Comparison of ENCODE assay signal across 8 cellular contexts in genomic region chr5:174571662-174572397, GRCh38.
DNase-seq lines count a peak whose midpoint lies in the region; ATAC-seq, FAIRE-seq and TF ChIP-seq lines count a peak whose summit lies in the region.

No MANE protein-coding gene starts in this region.

- peak; percentile 45 for TF ChIP-seq CTCF in foreskin fibroblast (IDR thresholded peaks at IDR 0.05; ENCODE audit: low read depth, low read length)
- TF ChIP-seq CTCF in pancreas (IDR thresholded peaks at IDR 0.05), result no peak

- 42 to 48% methylated on average over 7 of the region's 7 CpGs for WGBS in pancreas, 2 donors

- H3K36me3 ChIP-seq in SK-N-MC (ENCODE audit: insufficient read depth, low read length), result no peaks in the 10 kb centered on the region
- H3K36me3 ChIP-seq in pancreas, result no peaks in the 10 kb centered on the region

- in situ Hi-C loops in Caki2 (cut with HindIII; ENCODE audit: low pct_unique_long_range_greater_than_20kb, low sequenced_read_pairs), result no loop called here

- no peaks in the 10 kb centered on the region for H3K4me1 ChIP-seq in pancreas

- intact Hi-C loops in pancreas (cut with DNase I), result no loop called here

- no peak overlapping the region for H3K4me3 ChIP-seq in SK-N-MC
- no peak overlapping the region for H3K4me3 ChIP-seq in foreskin fibroblast (ENCODE audit: low read depth in 1 of 2, low read length in 2 of 2)
- no peak overlapping the region for H3K4me3 ChIP-seq in pancreas

- H3K27ac ChIP-seq in SK-N-MC (peak overlapping the region; percentile 35; the same call in 1 of the 2 replicates), pancreas (no peak overlapping the region)

- no peaks in the 10 kb centered on the region for H3K27me3 ChIP-seq in pancreas

- peak; percentile 54 for FAIRE-seq in pancreas (lab: Jason Lieb, UNC)

- H3K9ac ChIP-seq in SK-N-MC (ENCODE audit: insufficient read length), result no peak overlapping the region

- H3K9me3 ChIP-seq in SK-N-MC (ENCODE audit: low read depth, low read length) (no peaks in the 10 kb centered on the region), pancreas (no peaks in the 10 kb centered on the region)

- DNase-seq in Caki2 (ENCODE audit: low read depth), result peak; percentile 95
- peak; percentile 89 for DNase-seq in SK-N-MC (ENCODE audit: low read depth, low spot score)
- DNase-seq in foreskin fibroblast, result peak; percentile 37 to 63
- DNase-seq in pancreas, result peak in 3 of 6 donors; percentile 8 to 45 (median 28)
- DNase-seq in activated CD8-positive, alpha-beta memory T cell treated with anti-CD3 and anti-CD28 coated beads, Interleukin-2, amount 50 U/mL, for 48 hours, result no peak
- DNase-seq in OCI-M2 (lab: John Stamatoyannopoulos, UW; ENCODE audit: unreplicated experiment), result no peak
- no peak for DNase-seq in COLO668 (lab: John Stamatoyannopoulos, UW; ENCODE audit: unreplicated experiment)
- DNase-seq in NCI-H345 (lab: John Stamatoyannopoulos, UW), result no peak

- ATAC-seq in pancreas, result peak; percentile 66 to 92 (median 84)

Comparison
In these comparisons a context has a peak if more than half of its experiments do, and no peak if none do; other contexts are left out.
1. DNase-seq: peak in Caki2 (single experiment), SK-N-MC (single experiment) and foreskin fibroblast (2 of 2); none in activated CD8-positive, alpha-beta memory T cell treated with anti-CD3 and anti-CD28 coated beads, Interleukin-2, amount 50 U/mL, for 48 hours (single experiment), OCI-M2 (single experiment), COLO668 (single experiment) and NCI-H345 (single experiment).